ENCODE assay signal across 24 cellular contexts in genomic region chr6:108941281-108941680, GRCh38.
"Had no signal": no experiment of that assay in that cellular context is flagged by ENCODE, and none has a peak within 500 bp of the region (broad histone marks: within the 10 kb centered on the region; RNA-seq: fewer than 3 reads in every experiment).

No MANE protein-coding gene starts in this region.

- H3K27ac ChIP-seq: adrenal gland, ascending aorta, brain microvascular endothelial cell, esophagus muscularis mucosa, gastroesophageal sphincter, thyroid gland, upper lobe of right lung had no signal

- H3K9me3 Mint-ChIP-seq: activated T-cell treated with anti-CD3 and anti-CD28 coated beads, Interleukin-2, amount 50 U/mL, for 4 hours; central memory CD8-positive, alpha-beta T cell; memory B cell had no signal

- H3K27ac Mint-ChIP-seq: memory B cell, progenitor cell of endocrine pancreas had no signal

- H3K27me3 Mint-ChIP-seq: central memory CD8-positive, alpha-beta T cell had no signal

- H3K4me3 ChIP-seq: adrenal gland, ascending aorta, esophagus muscularis mucosa, gastroesophageal sphincter, right atrium auricular region, thyroid gland, upper lobe of right lung had no signal

- H3K9me3 ChIP-seq: adrenal gland, ascending aorta, esophagus muscularis mucosa, gastroesophageal sphincter, right atrium auricular region, thyroid gland, upper lobe of right lung had no signal

- H3K4me3 Mint-ChIP-seq: activated T-cell treated with anti-CD3 and anti-CD28 coated beads, Interleukin-2, amount 50 U/mL, for 4 hours; central memory CD8-positive, alpha-beta T cell; memory B cell had no signal

- H3K36me3 ChIP-seq: adrenal gland, ascending aorta, brain microvascular endothelial cell, esophagus muscularis mucosa, gastroesophageal sphincter, right atrium auricular region, thyroid gland, upper lobe of right lung had no signal

- H3K27me3 ChIP-seq: adrenal gland, ascending aorta, brain microvascular endothelial cell, esophagus muscularis mucosa, gastroesophageal sphincter, right atrium auricular region, thyroid gland, upper lobe of right lung had no signal

- H3K36me3 Mint-ChIP-seq: memory B cell had no signal

- DNase-seq: activated CD4-positive, alpha-beta T cell treated with anti-CD3 and anti-CD28 coated beads for 1 hour; activated CD4-positive, alpha-beta T cell treated with anti-CD3 and anti-CD28 coated beads, Interleukin-2, amount 50 U/mL, for 4 hours; activated CD8-positive, alpha-beta memory T cell treated with anti-CD3 and anti-CD28 coated beads for 24 hours; activated CD8-positive, alpha-beta memory T cell treated with anti-CD3 and anti-CD28 coated beads, Interleukin-2, amount 50 U/mL, for 48 hours; activated effector memory CD4-positive, alpha-beta T cell treated with anti-CD3 and anti-CD28 coated beads, Interleukin-2, amount 50 U/mL, for 16 hours; activated naive CD4-positive, alpha-beta T cell treated with anti-CD3 and anti-CD28 coated beads, Interleukin-2, amount 50 U/mL, for 16 hours; activated T-cell treated with anti-CD3 and anti-CD28 coated beads, Interleukin-2, amount 50 U/mL, for 4 hours; adrenal gland; brain microvascular endothelial cell; effector memory CD4-positive, alpha-beta T cell; head of caudate nucleus; hypothalamus; stimulated activated CD4-positive, alpha-beta T cell treated with anti-CD3 and anti-CD28 coated beads, Interleukin-4, amount 100 ng/mL, for 4 hours; stimulated activated naive CD8-positive, alpha-beta T cell treated with anti-CD3 and anti-CD28 coated beads, Interleukin-15, Interleukin-2, amounts not matched to agents 100 U/mL and 50 U/mL, for 24 hours; T-helper 1 cell; thyroid gland; upper lobe of right lung had no signal

- ATAC-seq: activated T-cell treated with anti-CD3 and anti-CD28 coated beads, Interleukin-2, amount 50 U/mL, for 4 hours; gastroesophageal sphincter; stimulated activated naive CD8-positive, alpha-beta T cell treated with anti-CD3 and anti-CD28 coated beads, Interleukin-15, Interleukin-2, amounts not matched to agents 100 U/mL and 50 U/mL, for 24 hours had no signal
